ENCODE assay signal across 18 cellular contexts in the genomic region with DNA sequence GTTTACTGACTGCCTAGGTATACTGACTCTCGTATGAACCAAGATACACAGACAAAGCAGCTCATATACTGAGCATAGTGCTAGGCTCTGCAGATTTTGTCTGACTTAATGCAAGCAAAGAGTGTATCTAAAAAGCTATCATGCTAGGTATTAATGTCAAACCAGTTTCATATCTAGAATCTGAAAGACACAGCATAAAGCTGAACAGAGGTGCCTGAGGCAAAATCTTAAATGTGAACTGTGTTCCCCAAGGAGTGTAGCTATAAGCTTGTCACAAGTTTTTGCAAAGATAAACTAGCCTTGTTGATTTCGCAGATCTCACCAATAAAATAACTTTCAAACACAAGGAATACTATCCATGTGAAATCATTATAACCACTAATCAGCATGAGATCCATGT. TPM values are rescaled to one million over a fixed set of nuclear protein-coding genes. Genes with fewer than 3 reads are reported as not detected.
A peak's percentile ranks its signal among the peaks of the same experiment; 100 is the strongest.
DNase-seq lines count a peak whose midpoint lies in the region; ATAC-seq lines count a peak whose summit lies in the region.
"Had no signal": no experiment of that assay in that cellular context is flagged by ENCODE, and none has a peak within 500 bp of the region (broad histone marks: within the 10 kb centered on the region; RNA-seq: fewer than 3 reads in every experiment).

No MANE protein-coding gene starts in this region.

- H3K9ac ChIP-seq in subcutaneous abdominal adipose tissue (ENCODE audit: low read length in 5 of 5) = no peak overlapping the region

- H3K27ac ChIP-seq in subcutaneous abdominal adipose tissue (ENCODE audit: low read depth, low read length) = peak overlapping the region; percentile 18

- H3K36me3 ChIP-seq in subcutaneous abdominal adipose tissue (ENCODE audit: control insufficient read depth in 5 of 5, insufficient read depth in 5 of 5, low read length in 5 of 5) = no peaks in the 10 kb centered on the region
- H3K36me3 ChIP-seq: left lung, upper lobe of right lung had no signal

- no peaks in the 10 kb centered on the region for H3K36me3 Mint-ChIP-seq in activated naive CD4-positive, alpha-beta T cell treated with anti-CD3 and anti-CD28 coated beads, Interleukin-2, amount 50 U/mL, for 72 hours

- no peak for ATAC-seq in activated naive CD4-positive, alpha-beta T cell treated with anti-CD3 and anti-CD28 coated beads, Interleukin-2, amount 50 U/mL, for 72 hours
- ATAC-seq in HG02840 (IDR thresholded peaks at IDR 0.05; ENCODE audit: low FRiP score, unreplicated experiment) = no peak
- ATAC-seq: mucosa of descending colon had no signal

- H3K9me3 ChIP-seq in subcutaneous abdominal adipose tissue (ENCODE audit: control insufficient read depth in 5 of 5, low read length in 5 of 5) = no peaks in the 10 kb centered on the region
- H3K9me3 ChIP-seq: left lung, mucosa of descending colon, upper lobe of right lung had no signal

- in situ Hi-C loops in SK-MEL-5 (cut with HindIII; ENCODE audit: low pct_unique_long_range_greater_than_20kb, low sequenced_read_pairs) = no loop called here

- no peaks in the 10 kb centered on the region for H3K9me3 Mint-ChIP-seq in activated naive CD4-positive, alpha-beta T cell treated with anti-CD3 and anti-CD28 coated beads, Interleukin-2, amount 50 U/mL, for 72 hours
- H3K9me3 Mint-ChIP-seq: dendritic cell treated with granulocyte-macrophage colony-stimulating factor and Interleukin-4, amounts not matched to agents 40 ng/mL and 50 ng/mL, for 4 days; H9 had no signal

- peaks cover 0 to 48% (median 39%) of the 10 kb centered on the region in 5 donors for H3K4me1 ChIP-seq in subcutaneous abdominal adipose tissue (ENCODE audit: control insufficient read depth in 5 of 5, insufficient read depth in 5 of 5, low read length in 5 of 5)

- H3K27me3 ChIP-seq in subcutaneous abdominal adipose tissue (ENCODE audit: control insufficient read depth in 5 of 5, insufficient read depth in 4 of 5, low read length in 5 of 5) = no peaks in the 10 kb centered on the region
- H3K27me3 ChIP-seq: left lung, upper lobe of right lung had no signal

- H3K27ac Mint-ChIP-seq in activated naive CD4-positive, alpha-beta T cell treated with anti-CD3 and anti-CD28 coated beads, Interleukin-2, amount 50 U/mL, for 72 hours = peak overlapping the region; percentile 62 to 80
- H3K27ac Mint-ChIP-seq: dendritic cell treated with granulocyte-macrophage colony-stimulating factor and Interleukin-4, amounts not matched to agents 40 ng/mL and 50 ng/mL, for 4 days had no signal

- H3K4me3 ChIP-seq in subcutaneous abdominal adipose tissue (ENCODE audit: low read depth in 1 of 5, low read length in 5 of 5) = no peak overlapping the region
- H3K4me3 ChIP-seq: left lung, mucosa of descending colon, upper lobe of right lung had no signal

- DNase-seq in activated naive CD4-positive, alpha-beta T cell treated with anti-CD3 and anti-CD28 coated beads, Interleukin-2, amount 50 U/mL, for 72 hours (ENCODE audit: low spot score in 2 of 2) = no peak
- no peak for DNase-seq in activated naive CD4-positive, alpha-beta T cell treated with Interleukin-2 at 50 U/mL for 16 hours
- DNase-seq in SK-MEL-5 (ENCODE audit: low read depth, low spot score) (peak; percentile 53), foreskin melanocyte (peak; percentile 30), NCI-H1694 (lab: John Stamatoyannopoulos, UW) (no peak), DMS53 treated with DMSO at 0.1 percent for 48 hours (lab: John Stamatoyannopoulos, UW; ENCODE audit: unreplicated experiment) (no peak)
- DNase-seq: H9; left lung; mucosa of descending colon; NCI-H1048; NCI-H524; SHP77; stimulated activated CD4-positive, alpha-beta T cell treated with anti-CD3 and anti-CD28 coated beads, Interleukin-15, amount 100 ng/mL, for 24 hours; stimulated activated naive CD4-positive, alpha-beta T cell; upper lobe of right lung had no signal

RNA-seq across cellular contexts. Expression of gene JAK1, which starts 18.1 kb away (rescaled TPM):
- 100 to 1,000 TPM in 1 of 2 donors, 10 to 100 TPM in 1; 95.3 to 133 TPM for total RNA-seq in activated naive CD4-positive, alpha-beta T cell treated with anti-CD3 and anti-CD28 coated beads, Interleukin-2, amount 50 U/mL, for 72 hours
- 41.3 and 43.5 TPM in 2 replicates for total RNA-seq in SK-MEL-5 (2014; rRNA removed; shearing (Covaris generic))
- polyA plus RNA-seq in SK-MEL-5 (2015; cell fraction: cytosol; rRNA removed) = 36.4 and 41.3 TPM in 2 replicates
- 53.7 and 56.1 TPM in 2 replicates for polyA plus RNA-seq in SK-MEL-5 (2015; cell fraction: nucleus; rRNA removed)

Comparison
In these comparisons a context has a peak if more than half of its experiments do, and no peak if none do; other contexts are left out.
1. DNase-seq: peak in SK-MEL-5 (single experiment) and foreskin melanocyte (single experiment); none in activated naive CD4-positive, alpha-beta T cell treated with anti-CD3 and anti-CD28 coated beads, Interleukin-2, amount 50 U/mL, for 72 hours (0 of 2), activated naive CD4-positive, alpha-beta T cell treated with Interleukin-2 at 50 U/mL for 16 hours (single experiment), NCI-H1694 (single experiment) and DMS53 treated with DMSO at 0.1 percent for 48 hours (single experiment).